8 cellular contexts compared by ENCODE assay signal in the genomic region with DNA sequence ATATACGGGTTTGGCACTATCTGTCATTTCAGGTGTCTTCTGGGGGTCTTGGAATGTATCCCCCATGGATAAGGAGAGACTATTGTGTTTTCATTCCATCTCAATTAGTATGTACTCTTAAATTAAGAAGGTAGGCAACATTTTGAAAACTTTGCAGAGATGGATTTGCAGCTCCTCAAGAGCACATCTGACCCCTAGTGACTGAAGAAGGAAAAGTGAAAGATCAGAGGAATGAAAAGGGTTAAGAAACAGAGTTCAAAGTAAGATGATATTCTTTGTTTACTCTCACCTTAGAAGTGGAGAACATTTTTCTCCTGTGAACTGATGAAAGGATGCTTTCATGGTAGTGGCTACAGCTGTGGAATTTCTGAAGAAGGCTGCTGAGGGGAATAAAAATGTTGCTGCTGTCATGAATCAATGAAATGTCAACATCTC. TPM values are rescaled to one million over a fixed set of nuclear protein-coding genes. Genes with fewer than 3 reads are reported as not detected.
DNase-seq lines count a peak whose midpoint lies in the region; ATAC-seq, FAIRE-seq and TF ChIP-seq lines count a peak whose summit lies in the region.

No MANE protein-coding gene starts in this region.

- no peak for TF ChIP-seq CTCF in CD8-positive, alpha-beta T cell (IDR thresholded peaks at IDR 0.05)
- TF ChIP-seq CTCF in SU-DHL-6 (IDR thresholded peaks at IDR 0.05; ENCODE audit: insufficient read depth, low read length, poor library complexity, severe bottlenecking) (peak; percentile 21), glutamatergic neuron (IDR thresholded peaks at IDR 0.05; ENCODE audit: partially characterized antibody, unreplicated experiment) (peak; percentile 37)

- peaks cover 30% of the 10 kb centered on the region for H3K4me1 Mint-ChIP-seq in CD8-positive, alpha-beta T cell (ENCODE audit: low read depth)
- peaks cover 10% of the 10 kb centered on the region for H3K4me1 Mint-ChIP-seq in glutamatergic neuron (ENCODE audit: low read depth, unreplicated experiment)

- no peaks in the 10 kb centered on the region for H3K27me3 ChIP-seq in CD8-positive, alpha-beta T cell (ENCODE audit: insufficient read depth, low read length)
- H3K27me3 ChIP-seq in SU-DHL-6 (ENCODE audit: low read length) = no peaks in the 10 kb centered on the region

- ATAC-seq in CD8-positive, alpha-beta T cell = no peak
- no peak for ATAC-seq in GM18511 (IDR thresholded peaks at IDR 0.05; ENCODE audit: unreplicated experiment)
- no peak for ATAC-seq in GM21717 (IDR thresholded peaks at IDR 0.05; ENCODE audit: unreplicated experiment)

- intact Hi-C loops in CD8-positive, alpha-beta T cell (cut with DNase I, micrococcal nuclease) = loop anchor here in 1 of 2 experiments (1.0 kb wide), 2 partner anchors 26 to 102 kb away; no protein-coding TSS in a partner anchor

- no peak overlapping the region for H2AFZ ChIP-seq in SU-DHL-6 (ENCODE audit: low read depth, low read length, severe bottlenecking)

- peaks cover 5% of the 10 kb centered on the region for H3K9me3 Mint-ChIP-seq in CD8-positive, alpha-beta T cell
- peaks cover 3% of the 10 kb centered on the region for H3K9me3 Mint-ChIP-seq in glutamatergic neuron (ENCODE audit: unreplicated experiment)

- no peak overlapping the region for H3K4me2 ChIP-seq in SU-DHL-6 (ENCODE audit: low read depth, low read length, poor library complexity, severe bottlenecking)

- H3K27ac Mint-ChIP-seq in CD8-positive, alpha-beta T cell = peak overlapping the region; percentile 15
- no peak overlapping the region for H3K27ac Mint-ChIP-seq in glutamatergic neuron (ENCODE audit: unreplicated experiment)

- DNase-seq in CD8-positive, alpha-beta T cell = no peak
- no peak for DNase-seq in H54 (ENCODE audit: insufficient read length, low spot score)
- no peak for DNase-seq in glutamatergic neuron
- no peak for DNase-seq in ecto neural progenitor cell (ENCODE audit: low spot score)
- no peak for DNase-seq in NCI-H187 treated with DMSO at 0.1 percent for 48 hours (lab: John Stamatoyannopoulos, UW)

- H3K4me3 Mint-ChIP-seq in CD8-positive, alpha-beta T cell = no peak overlapping the region
- no peak overlapping the region for H3K4me3 Mint-ChIP-seq in glutamatergic neuron (ENCODE audit: unreplicated experiment)

- H3K79me2 ChIP-seq in SU-DHL-6 (ENCODE audit: insufficient read depth, low read length) = no peaks in the 10 kb centered on the region

- no peak overlapping the region for H3K4me3 ChIP-seq in CD8-positive, alpha-beta T cell (ENCODE audit: low read depth, low read length)
- no peak overlapping the region for H3K4me3 ChIP-seq in SU-DHL-6 (ENCODE audit: insufficient read depth, low read length, poor library complexity, severe bottlenecking)

- POLR2A ChIA-PET in CD8-positive, alpha-beta T cell (lab: Charles Lee) = no interaction called here

- H4K20me1 ChIP-seq in SU-DHL-6 (ENCODE audit: low read depth, low read length) = no peaks in the 10 kb centered on the region

- H3K27ac ChIP-seq in CD8-positive, alpha-beta T cell (ENCODE audit: low read depth, low read length) = no peak overlapping the region
- no peak overlapping the region for H3K27ac ChIP-seq in SU-DHL-6 (ENCODE audit: low read depth, low read length)

- H3K27me3 Mint-ChIP-seq in CD8-positive, alpha-beta T cell (ENCODE audit: low read depth) = no peaks in the 10 kb centered on the region
- H3K27me3 Mint-ChIP-seq in glutamatergic neuron (ENCODE audit: unreplicated experiment) = no peaks in the 10 kb centered on the region

- H3K9me3 ChIP-seq in CD8-positive, alpha-beta T cell (ENCODE audit: low read length) = no peaks in the 10 kb centered on the region
- H3K9me3 ChIP-seq in SU-DHL-6 (ENCODE audit: insufficient read depth, low read length) = no peaks in the 10 kb centered on the region

- FAIRE-seq in H54 (lab: Jason Lieb, UNC) = peak; percentile 11

- no peak for TF ChIP-seq POLR2A in H54 (IDR thresholded peaks at IDR 0.05; ENCODE audit: low read depth, low read length)

- no peaks in the 10 kb centered on the region for H3K36me3 ChIP-seq in CD8-positive, alpha-beta T cell (ENCODE audit: insufficient read depth, low read length)
- H3K36me3 ChIP-seq in SU-DHL-6 (ENCODE audit: low read length) = no peaks in the 10 kb centered on the region

- H3K9me2 ChIP-seq in SU-DHL-6 (replicated peaks; ENCODE audit: insufficient read depth, low read length) = no peaks in the 10 kb centered on the region

- no peak overlapping the region for H3K9ac ChIP-seq in SU-DHL-6 (ENCODE audit: low read length)

- H3F3A ChIP-seq in SU-DHL-6 (ENCODE audit: insufficient read depth) = no peaks in the 10 kb centered on the region

- no peaks in the 10 kb centered on the region for H3K36me3 Mint-ChIP-seq in CD8-positive, alpha-beta T cell
- no peaks in the 10 kb centered on the region for H3K36me3 Mint-ChIP-seq in glutamatergic neuron (ENCODE audit: unreplicated experiment)

- CTCF ChIA-PET in CD8-positive, alpha-beta T cell (lab: Charles Lee) = interaction anchor here (1.1 to 2.6 kb wide), 5 partner anchors 12 to 102 kb away, joined by 3 to 11 read pairs (median 5); no protein-coding TSS in a partner anchor

- peaks cover 48% of the 10 kb centered on the region for H3K4me1 ChIP-seq in CD8-positive, alpha-beta T cell (ENCODE audit: insufficient read depth, low read length)

RNA-seq across cellular contexts. Expression of a gene that starts 41.5 kb away (rescaled TPM):
- total RNA-seq in CD8-positive, alpha-beta T cell = under 1 TPM; 0.25 to 0.33 TPM
- total RNA-seq in glutamatergic neuron (ENCODE audit: unreplicated experiment) = 47.2 TPM

Comparison
In these comparisons a context has a peak if more than half of its experiments do, and no peak if none do; other contexts are left out.
1. RNA of a gene that starts 41.5 kb away (total RNA-seq): 47.2 TPM in glutamatergic neuron (single experiment); 0.25 to 0.33 TPM in CD8-positive, alpha-beta T cell; every median in the first group is over 10 times any median in the second.